8 cellular contexts compared by ENCODE assay signal in the genomic region with DNA sequence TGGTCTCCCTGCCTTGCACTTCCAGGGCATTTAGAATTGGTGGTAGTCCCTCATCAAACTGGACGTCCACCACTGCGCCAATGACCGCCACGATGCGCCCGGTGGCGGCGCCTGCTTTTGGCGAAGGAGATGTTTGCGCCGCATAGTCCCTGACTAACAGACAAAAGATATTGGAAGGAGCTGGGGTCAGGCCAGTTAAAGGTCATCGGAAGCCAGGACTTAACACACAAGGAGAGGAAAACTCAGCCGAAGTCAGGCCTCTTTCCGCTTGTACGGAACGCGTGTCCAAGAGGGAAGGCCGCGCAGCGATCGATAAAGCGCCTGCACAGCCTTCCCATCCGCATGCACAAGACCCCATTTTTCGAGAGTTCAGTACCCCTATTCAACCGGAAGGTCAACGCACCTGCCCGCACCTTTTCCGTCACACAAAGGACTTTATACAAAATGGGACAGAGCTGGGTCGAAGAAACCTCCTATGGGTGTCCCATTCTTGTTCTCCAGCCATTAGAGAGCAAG. TPM values are rescaled to one million over a fixed set of nuclear protein-coding genes. Genes with fewer than 3 reads are reported as not detected.
DNase-seq lines count a peak whose midpoint lies in the region; ATAC-seq and TF ChIP-seq lines count a peak whose summit lies in the region.

No MANE protein-coding gene starts in this region.

- H2AFZ ChIP-seq in OCI-LY3 (ENCODE audit: low read depth, low read length), result no peak overlapping the region

- peak overlapping the region; percentile 92 for H3K4me3 ChIP-seq in OCI-LY3 (ENCODE audit: low read length)
- peak overlapping the region; percentile 83 to 98 for H3K4me3 ChIP-seq in vagina

- peak overlapping the region; percentile 98 for H3K9ac ChIP-seq in OCI-LY3 (ENCODE audit: low read length)

- H3K27ac ChIP-seq in OCI-LY3 (ENCODE audit: low read length) (peak overlapping the region; percentile 71), vagina (peak overlapping the region; percentile 95)

- H3K4me1 ChIP-seq in OCI-LY3 (ENCODE audit: low read length), result peaks cover 18% of the 10 kb centered on the region
- H3K4me1 ChIP-seq in vagina, result peaks cover 26% of the 10 kb centered on the region

- peaks cover 32% of the 10 kb centered on the region for H3K36me3 ChIP-seq in OCI-LY3 (replicated peaks; ENCODE audit: low read depth, low read length)
- H3K36me3 ChIP-seq in vagina, result peaks cover 3 to 44% of the 10 kb centered on the region in 2 donors

- intact Hi-C loops in vagina (cut with DNase I), result no loop called here

- TF ChIP-seq CTCF in OCI-LY3 (IDR thresholded peaks at IDR 0.05; ENCODE audit: low read depth, low read length), result no peak
- no peak for TF ChIP-seq CTCF in vagina (IDR thresholded peaks at IDR 0.05)

- peaks cover 17% of the 10 kb centered on the region for H4K20me1 ChIP-seq in OCI-LY3 (ENCODE audit: insufficient read depth, low read length)

- no peak for ATAC-seq in HG02970 (IDR thresholded peaks at IDR 0.05; ENCODE audit: low FRiP score, unreplicated experiment)

- peaks cover 48% of the 10 kb centered on the region for H3K79me2 ChIP-seq in OCI-LY3 (ENCODE audit: low read length)

- TF ChIP-seq POLR2A in vagina (IDR thresholded peaks at IDR 0.05), result no peak

- H3K27me3 ChIP-seq in OCI-LY3 (ENCODE audit: low read depth, low read length), result no peaks in the 10 kb centered on the region
- H3K27me3 ChIP-seq in vagina, result no peaks in the 10 kb centered on the region

- H3K4me2 ChIP-seq in OCI-LY3 (ENCODE audit: low read length), result peak overlapping the region; percentile 99

- H3K9me3 ChIP-seq in OCI-LY3 (ENCODE audit: insufficient read depth, low read length) (no peaks in the 10 kb centered on the region), vagina (no peaks in the 10 kb centered on the region)

- DNase-seq in ELF-1 (ENCODE audit: low read depth, low spot score) (peak; percentile 31), ecto neural progenitor cell (ENCODE audit: low spot score) (peak; percentile 52), midbrain (lab: John Stamatoyannopoulos, UW) (peak; percentile 6), vagina (ENCODE audit: extremely low spot score in 2 of 2) (no peak), DMS79 (lab: John Stamatoyannopoulos, UW) (no peak), CD1c-positive myeloid dendritic cell (ENCODE audit: extremely low spot score) (no peak)

RNA-seq across cellular contexts. Expression of a gene that starts 0.5 kb away (rescaled TPM):
- total RNA-seq in vagina, result 405 TPM

RNA-seq across cellular contexts. Expression of a gene that starts 15.1 kb away (rescaled TPM):
- 92.8 TPM for total RNA-seq in vagina

RNA-seq across cellular contexts. Expression of a gene that starts 42.8 kb away (rescaled TPM):
- total RNA-seq in vagina, result 81.0 TPM

Comparison
In these comparisons a context has a peak if more than half of its experiments do, and no peak if none do; other contexts are left out.
1. DNase-seq: peak in ELF-1 (single experiment), ecto neural progenitor cell (single experiment) and midbrain (single experiment); none in vagina (0 of 2), DMS79 (single experiment) and CD1c-positive myeloid dendritic cell (single experiment).